ENCODE assay signal across 9 cellular contexts in the genomic region with DNA sequence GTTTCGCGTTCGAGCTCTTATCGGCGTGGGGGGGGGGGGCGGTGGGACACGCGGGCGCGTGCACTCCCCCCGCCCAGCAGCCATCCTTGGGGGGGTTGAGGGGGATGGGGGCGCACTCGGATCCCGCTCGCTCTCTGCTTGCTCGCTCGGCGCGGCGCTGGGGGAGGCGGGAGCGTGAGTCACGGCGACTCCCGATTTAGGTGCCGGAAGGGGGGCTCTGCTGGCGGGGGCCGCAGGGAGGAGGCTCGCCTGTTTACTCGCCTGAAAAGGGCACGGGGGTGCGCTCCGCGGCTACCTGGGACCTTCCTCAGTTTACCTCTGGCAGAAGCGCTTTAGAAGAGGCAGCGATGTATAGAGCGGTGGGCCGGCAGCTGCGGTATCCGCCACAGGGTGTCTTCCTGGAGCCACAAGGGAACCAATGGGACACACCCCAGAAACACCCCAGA. TPM values are rescaled to one million over a fixed set of nuclear protein-coding genes. Genes with fewer than 3 reads are reported as not detected.
A peak's percentile ranks its signal among the peaks of the same experiment; 100 is the strongest.
DNase-seq lines count a peak whose midpoint lies in the region; ATAC-seq, FAIRE-seq and TF ChIP-seq lines count a peak whose summit lies in the region.
"Had no signal": no experiment of that assay in that cellular context is flagged by ENCODE, and none has a peak within 500 bp of the region (broad histone marks: within the 10 kb centered on the region; RNA-seq: fewer than 3 reads in every experiment).

No MANE protein-coding gene starts in this region.

- intact Hi-C loops in Panc1 (cut with micrococcal nuclease; ENCODE audit: unreplicated experiment) = no loop called here

- 0 to 1% methylated on average over 13 to 29 of the region's 40 CpGs for WGBS in endodermal cell (ENCODE audit: insufficient coverage in 1 of 2, insufficient read length in 1 of 2), 2 experiments
- WGBS in smooth muscle cell (ENCODE audit: low lambda C conversion rate) = 0% methylated on average over 10 of the region's 40 CpGs

- H3F3A ChIP-seq in smooth muscle cell (ENCODE audit: low read depth) = peaks cover 4% of the 10 kb centered on the region

- no peaks in the 10 kb centered on the region for H3K79me2 ChIP-seq in smooth muscle cell (ENCODE audit: low read depth)

- TF ChIP-seq CTCF in Panc1 (IDR thresholded peaks at IDR 0.05) (no peak; the same call in 1 of the 2 replicates), endodermal cell (conservative IDR thresholded peaks at IDR 0.05) (no peak), smooth muscle cell (IDR thresholded peaks at IDR 0.05; ENCODE audit: borderline replicate concordance, insufficient read depth, poor library complexity, severe bottlenecking) (no peak)

- H3K9me3 Mint-ChIP-seq in T-helper 2 cell treated with Interferon-gamma antibody and Interleukin-4, amounts not matched to agents 5 μg/mL and 100 μg/mL, for 36 hours = no peaks in the 10 kb centered on the region
- peaks cover 3% of the 10 kb centered on the region for H3K9me3 Mint-ChIP-seq in endodermal cell

- no peaks in the 10 kb centered on the region for H4K20me1 ChIP-seq in smooth muscle cell (ENCODE audit: low read depth)

- H3K27me3 ChIP-seq in Panc1 (ENCODE audit: control insufficient read depth, insufficient read depth, low read length) = no peaks in the 10 kb centered on the region
- peaks cover 95% of the 10 kb centered on the region for H3K27me3 ChIP-seq in endodermal cell (ENCODE audit: control insufficient read depth, insufficient read depth, low read length, poor library complexity, severe bottlenecking)
- H3K27me3 ChIP-seq in smooth muscle cell (ENCODE audit: low read depth) = peaks cover 63% of the 10 kb centered on the region

- BruUV-seq in Panc1 (replicated peaks; lab: Mats Ljungman, UMichigan) = no TSS peak

- H3K36me3 ChIP-seq in Panc1 (ENCODE audit: control insufficient read depth, insufficient read depth, low read length) = no peaks in the 10 kb centered on the region; the same call in 1 of the 2 replicates
- H3K36me3 ChIP-seq in endodermal cell (ENCODE audit: control insufficient read depth, insufficient read depth, low read length) = no peaks in the 10 kb centered on the region
- H3K36me3 ChIP-seq in smooth muscle cell (ENCODE audit: low read depth) = no peaks in the 10 kb centered on the region

- peaks cover 18% of the 10 kb centered on the region for H3K4me1 ChIP-seq in Panc1 (ENCODE audit: control insufficient read depth, insufficient read depth, low read length)
- peaks cover 3% of the 10 kb centered on the region for H3K4me1 ChIP-seq in endodermal cell (ENCODE audit: control insufficient read depth, insufficient read depth, low read length)
- H3K4me1 ChIP-seq in smooth muscle cell (ENCODE audit: low read depth) = peaks cover 14% of the 10 kb centered on the region

- H3K9ac ChIP-seq in endodermal cell (ENCODE audit: extremely low read depth, low read length, poor library complexity, severe bottlenecking) (no peak overlapping the region), smooth muscle cell (ENCODE audit: low read depth) (no peak overlapping the region)

- no peak overlapping the region for H2AFZ ChIP-seq in smooth muscle cell (ENCODE audit: low read depth)

- H3K27me3 Mint-ChIP-seq in T-helper 2 cell treated with Interferon-gamma antibody and Interleukin-4, amounts not matched to agents 5 μg/mL and 100 μg/mL, for 36 hours (ENCODE audit: low read depth) = no peaks in the 10 kb centered on the region
- H3K27me3 Mint-ChIP-seq in endodermal cell (ENCODE audit: insufficient read depth) = peaks cover 91% of the 10 kb centered on the region

- H3K27ac ChIP-seq in Panc1 (ENCODE audit: low read length) (peak overlapping the region; percentile 82), endodermal cell (ENCODE audit: low read depth, low read length) (no peak overlapping the region), smooth muscle cell (ENCODE audit: low read depth) (no peak overlapping the region)

- ATAC-seq in Panc1 = peak; percentile 7

- peak overlapping the region; percentile 97 for H3K4me3 Mint-ChIP-seq in T-helper 2 cell treated with Interferon-gamma antibody and Interleukin-4, amounts not matched to agents 5 μg/mL and 100 μg/mL, for 36 hours
- H3K4me3 Mint-ChIP-seq in endodermal cell = peak overlapping the region; percentile 51

- CTCF ChIA-PET in Panc1 (lab: Charles Lee) = no interaction called here

- POLR2A ChIA-PET in Panc1 (lab: Charles Lee) = interaction anchor here (0.7 kb wide), 1 partner anchor 232 kb away, joined by 12 read pairs; no protein-coding TSS in a partner anchor

- DNase-seq in T-helper 2 cell treated with Interferon-gamma antibody and Interleukin-4, amounts not matched to agents 5 μg/mL and 100 μg/mL, for 36 hours (ENCODE audit: low spot score) = no peak
- DNase-seq in T-helper 2 cell = no peak
- no peak for DNase-seq in Panc1 (ENCODE audit: low read depth, low spot score)
- peak; percentile 75 for DNase-seq in endodermal cell
- peak; percentile 31 for DNase-seq in smooth muscle cell (lab: John Stamatoyannopoulos, UW; ENCODE audit: unreplicated experiment)
- DNase-seq in NCI-H526 (lab: John Stamatoyannopoulos, UW) = no peak
- DNase-seq in H54 (ENCODE audit: insufficient read length, low spot score) = no peak
- no peak for DNase-seq in GM03348 (ENCODE audit: low spot score)
- DNase-seq: cortex of kidney had no signal

- H3K27ac Mint-ChIP-seq in T-helper 2 cell treated with Interferon-gamma antibody and Interleukin-4, amounts not matched to agents 5 μg/mL and 100 μg/mL, for 36 hours = peak overlapping the region; percentile 91
- H3K27ac Mint-ChIP-seq in endodermal cell = no peak overlapping the region

- no peak for FAIRE-seq in H54 (lab: Jason Lieb, UNC)

- H3K9me3 ChIP-seq in Panc1 (ENCODE audit: control insufficient read depth, insufficient read depth, low read depth, low read length) (no peaks in the 10 kb centered on the region), endodermal cell (ENCODE audit: control insufficient read depth, low read length) (no peaks in the 10 kb centered on the region), smooth muscle cell (replicated peaks; ENCODE audit: low read depth) (no peaks in the 10 kb centered on the region)

- peak overlapping the region; percentile 81 for H3K4me2 ChIP-seq in smooth muscle cell

- H3K4me3 ChIP-seq in Panc1 (ENCODE audit: low read depth in 2 of 2, low read length in 2 of 2) = peak overlapping the region; percentile 51 to 72
- H3K4me3 ChIP-seq in endodermal cell (ENCODE audit: low read length) = peak overlapping the region; percentile 74
- peak overlapping the region; percentile 32 for H3K4me3 ChIP-seq in smooth muscle cell

- in situ Hi-C loops in Panc1 (cut with HindIII; ENCODE audit: low pct_unique_long_range_greater_than_20kb, low sequenced_read_pairs) = no loop called here

- no peak for TF ChIP-seq POLR2A in H54 (IDR thresholded peaks at IDR 0.05; ENCODE audit: low read depth, low read length)

- H3K4me1 Mint-ChIP-seq in T-helper 2 cell treated with Interferon-gamma antibody and Interleukin-4, amounts not matched to agents 5 μg/mL and 100 μg/mL, for 36 hours (ENCODE audit: low read depth) = peaks cover 53% of the 10 kb centered on the region
- peaks cover 14% of the 10 kb centered on the region for H3K4me1 Mint-ChIP-seq in endodermal cell

- peaks cover 16% of the 10 kb centered on the region for H3K36me3 Mint-ChIP-seq in T-helper 2 cell treated with Interferon-gamma antibody and Interleukin-4, amounts not matched to agents 5 μg/mL and 100 μg/mL, for 36 hours (ENCODE audit: low read depth)
- H3K36me3 Mint-ChIP-seq in endodermal cell (ENCODE audit: low read depth) = no peaks in the 10 kb centered on the region

RNA-seq across cellular contexts. Expression of a gene that starts 1.1 kb away (rescaled TPM):
- 25.8 TPM for total RNA-seq in Panc1 (2021; ENCODE audit: unreplicated experiment)
- 23.8 TPM for polyA plus RNA-seq in Panc1 (2012; ENCODE audit: insufficient read length)
- 1 to 10 TPM; 1.7 to 2.6 TPM for total RNA-seq in endodermal cell
- 2.0 TPM for polyA plus RNA-seq in endodermal cell (2013, experiment 1 of 2)
- 1.7 TPM for polyA plus RNA-seq in endodermal cell (2013, experiment 2 of 2)
- 2.7 and 3.3 TPM in 2 replicates for total RNA-seq in smooth muscle cell
- 12.3 and 16.4 TPM in 2 replicates for polyA plus RNA-seq in smooth muscle cell

RNA-seq across cellular contexts. Expression of a gene that starts 15.9 kb away (rescaled TPM):
- total RNA-seq in Panc1 (2021; ENCODE audit: unreplicated experiment) (162 TPM), endodermal cell (100 to 1,000 TPM; 148 to 172 TPM), smooth muscle cell (98.4 and 103 TPM in 2 replicates)
- 300 TPM for polyA plus RNA-seq in Panc1 (2012; ENCODE audit: insufficient read length)
- 160 TPM for polyA plus RNA-seq in endodermal cell (2013, experiment 1 of 2)
- polyA plus RNA-seq in endodermal cell (2013, experiment 2 of 2) = 155 TPM
- 186 and 198 TPM in 2 replicates for polyA plus RNA-seq in smooth muscle cell

RNA-seq across cellular contexts. Expression of a gene that starts 38.9 kb away (rescaled TPM):
- total RNA-seq in Panc1 (2021; ENCODE audit: unreplicated experiment) (104 TPM), endodermal cell (10 to 100 TPM; 63.5 to 65.8 TPM), smooth muscle cell (52.5 and 53.1 TPM in 2 replicates)
- 78.8 TPM for polyA plus RNA-seq in Panc1 (2012; ENCODE audit: insufficient read length)
- 62.4 TPM for polyA plus RNA-seq in endodermal cell (2013, experiment 1 of 2)
- polyA plus RNA-seq in endodermal cell (2013, experiment 2 of 2) = 59.1 TPM
- 90.8 and 98.4 TPM in 2 replicates for polyA plus RNA-seq in smooth muscle cell

Comparison
In these comparisons a context has a peak if more than half of its experiments do, and no peak if none do; other contexts are left out.
1. DNase-seq: peak in endodermal cell (single experiment) and smooth muscle cell (single experiment); none in T-helper 2 cell treated with Interferon-gamma antibody and Interleukin-4, amounts not matched to agents 5 μg/mL and 100 μg/mL, for 36 hours (single experiment), T-helper 2 cell (0 of 5), Panc1 (single experiment), NCI-H526 (0 of 2), H54 (single experiment) and GM03348 (single experiment).
2. Peak in every context shown above with its lines, with median percentiles within 50 percentile points of each other: H3K4me3 ChIP-seq.